Comparison of ENCODE assay signal across 12 cellular contexts in the genomic region with DNA sequence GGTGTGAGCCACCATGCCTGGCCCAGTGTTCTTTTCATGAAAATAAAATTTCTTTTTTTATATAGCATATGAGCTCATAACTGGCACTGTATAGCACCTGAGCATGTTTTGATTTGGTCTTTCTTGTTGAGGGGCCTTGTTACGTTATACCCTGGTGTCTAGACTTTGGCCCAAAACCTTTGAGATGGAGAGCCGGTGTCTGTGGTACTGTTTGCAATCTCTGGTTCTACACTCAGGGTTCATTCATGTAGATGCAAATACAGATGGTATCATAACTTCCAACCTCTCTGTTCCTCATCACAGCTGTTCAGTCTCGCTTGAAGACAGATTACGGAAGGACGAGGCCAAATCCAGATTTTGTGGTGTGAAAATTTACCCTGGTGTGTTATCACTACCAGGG. TPM values are rescaled to one million over a fixed set of nuclear protein-coding genes. Genes with fewer than 3 reads are reported as not detected.
"Had no signal": no experiment of that assay in that cellular context is flagged by ENCODE, and none has a peak within 500 bp of the region (broad histone marks: within the 10 kb centered on the region; RNA-seq: fewer than 3 reads in every experiment).

A gene with protein sequence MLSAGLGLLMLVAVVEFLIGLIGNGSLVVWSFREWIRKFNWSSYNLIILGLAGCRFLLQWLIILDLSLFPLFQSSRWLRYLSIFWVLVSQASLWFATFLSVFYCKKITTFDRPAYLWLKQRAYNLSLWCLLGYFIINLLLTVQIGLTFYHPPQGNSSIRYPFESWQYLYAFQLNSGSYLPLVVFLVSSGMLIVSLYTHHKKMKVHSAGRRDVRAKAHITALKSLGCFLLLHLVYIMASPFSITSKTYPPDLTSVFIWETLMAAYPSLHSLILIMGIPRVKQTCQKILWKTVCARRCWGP (plus strand): TSS at position 301 of the 400 bp plus-strand sequence. CDS start 145 bp downstream, outside the sequence.

- H3K27ac Mint-ChIP-seq: GM23338, H9, HFFc6 had no signal

- H3K4me1 Mint-ChIP-seq: GM23338, H9 had no signal

- H3K4me3 Mint-ChIP-seq: GM23338, H9, HFFc6 had no signal

- H3K9me3 Mint-ChIP-seq: GM23338, H9, HFFc6 had no signal

- ATAC-seq: GM23338, HCT116 had no signal

- H3K4me1 ChIP-seq: HAP-1 had no signal

- H3K4me2 ChIP-seq: GM23338 had no signal

- H3K9me3 ChIP-seq: HAP-1 had no signal

- H3K9ac ChIP-seq: GM23248 had no signal

- H3K27ac ChIP-seq: GM23248 had no signal

- H3K36me3 ChIP-seq: HAP-1 had no signal

- FAIRE-seq: H1, H54 had no signal

- DNase-seq: GM23248, GOT3, H7, H9, HCEC 1CT, HFFc6 had no signal

- H3K4me3 ChIP-seq: GM23248, GM23338, HAP-1 had no signal

- H2AFZ ChIP-seq: GM23248, GM23338 had no signal

RNA-seq across cellular contexts. Expression of the gene that starts here (rescaled TPM):
- total RNA-seq: GM23248, H4 had no signal
